Comparison of ENCODE assay signal across 8 cellular contexts in the genomic region with DNA sequence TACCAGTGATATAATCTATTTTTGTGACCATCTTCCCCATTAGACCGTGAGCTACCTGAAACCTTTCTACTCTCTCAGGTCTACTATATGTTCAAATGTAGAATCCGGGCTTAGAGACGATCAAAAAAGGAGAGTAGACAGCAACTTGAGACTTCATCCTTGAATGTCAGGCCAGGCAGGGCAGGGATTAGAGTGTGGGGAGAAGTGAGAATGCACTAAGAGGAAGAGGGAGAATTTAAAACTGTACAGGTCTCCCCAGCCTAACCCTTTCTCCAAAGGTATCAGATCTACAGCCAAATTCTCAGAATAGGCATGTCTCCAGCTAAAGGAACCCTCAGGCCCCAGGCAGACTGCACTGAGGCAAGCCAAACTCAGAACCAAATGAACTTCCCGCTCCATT. TPM values are rescaled to one million over a fixed set of nuclear protein-coding genes. Genes with fewer than 3 reads are reported as not detected.
DNase-seq lines count a peak whose midpoint lies in the region; ATAC-seq and TF ChIP-seq lines count a peak whose summit lies in the region.

No MANE protein-coding gene starts in this region.

- TF ChIP-seq RAD21 in neural cell (conservative IDR thresholded peaks at IDR 0.05): no peak

- H3K4me2 ChIP-seq in neural cell (ENCODE audit: low read length): peak overlapping the region; percentile 71

- peak overlapping the region; percentile 90 for H3K4me3 ChIP-seq in NB4 (ENCODE audit: low read depth, low read length)
- peak overlapping the region; percentile 68 to 100 (median 93) for H3K4me3 ChIP-seq in dorsolateral prefrontal cortex
- peak overlapping the region; percentile 73 for H3K4me3 ChIP-seq in neural cell (ENCODE audit: low read length)

- no peaks in the 10 kb centered on the region for H3K9me2 ChIP-seq in neural cell (ENCODE audit: insufficient read depth, low read length)

- H4K20me1 ChIP-seq in neural cell (ENCODE audit: insufficient read depth): no peaks in the 10 kb centered on the region

- H2AFZ ChIP-seq in neural cell (ENCODE audit: low read depth, low read length): no peak overlapping the region

- no peaks in the 10 kb centered on the region for H3K9me3 ChIP-seq in neural cell (ENCODE audit: low read length)

- peak overlapping the region; percentile 90 for H3K9ac ChIP-seq in neural cell (ENCODE audit: low read length)

- TF ChIP-seq POLR2A in NB4 (IDR thresholded peaks at IDR 0.05; ENCODE audit: extremely low read depth, insufficient read length): no peak

- peak overlapping the region in 56 of 59 donors; percentile 86 to 100 (median 98) for H3K27ac ChIP-seq in dorsolateral prefrontal cortex
- peak overlapping the region; percentile 84 for H3K27ac ChIP-seq in neural cell (ENCODE audit: low read length)

- ATAC-seq in HG02623 (IDR thresholded peaks at IDR 0.05; ENCODE audit: unreplicated experiment) (no peak), GM21423 (IDR thresholded peaks at IDR 0.05; ENCODE audit: unreplicated experiment) (no peak)

- TF ChIP-seq CTCF in NB4 (IDR thresholded peaks at IDR 0.05; ENCODE audit: low read depth, low read length) (no peak), dorsolateral prefrontal cortex (IDR thresholded peaks at IDR 0.05 in 54 of 56, conservative IDR thresholded peaks at IDR 0.05 in 2 of 56; ENCODE audit: low read depth in 1 of 56, partially characterized antibody in 56 of 56) (no peak), neural cell (IDR thresholded peaks at IDR 0.05; ENCODE audit: poor library complexity, severe bottlenecking) (no peak)

- intact Hi-C loops in dorsolateral prefrontal cortex (cut with DNase I): loop anchor here (5.0 kb wide), 2 partner anchors 125 to 330 kb away; a partner anchor contains a TSS

- peak; percentile 33 for DNase-seq in CD1c-positive myeloid dendritic cell (ENCODE audit: extremely low spot score)
- DNase-seq in NB4 (ENCODE audit: low read depth): no peak
- no peak for DNase-seq in dorsolateral prefrontal cortex
- no peak for DNase-seq in stimulated activated CD4-positive, alpha-beta T cell treated with anti-CD3 and anti-CD28 coated beads, Interleukin-4, amount 100 ng/mL, for 4 hours
- DNase-seq in NAMALWA (ENCODE audit: low spot score): no peak

- no peak for TF ChIP-seq EP300 in neural cell (conservative IDR thresholded peaks at IDR 0.05; ENCODE audit: poor library complexity, severe bottlenecking)

- H3K27me3 ChIP-seq in dorsolateral prefrontal cortex (no peaks in the 10 kb centered on the region), neural cell (ENCODE audit: insufficient read depth, low read depth, low read length) (no peaks in the 10 kb centered on the region)

- peaks cover 20% of the 10 kb centered on the region for H3K79me2 ChIP-seq in neural cell (replicated peaks; ENCODE audit: insufficient read depth, low read length)

- no peaks in the 10 kb centered on the region for H3F3A ChIP-seq in neural cell (ENCODE audit: insufficient read depth, low read length, poor library complexity, severe bottlenecking)

- no peaks in the 10 kb centered on the region for H3K36me3 ChIP-seq in neural cell (ENCODE audit: insufficient read depth, low read length)

TF ChIP-seq in neural cell, 6 proteins besides CTCF, POLR2A, EP300 and RAD21:
- no peak for TF ChIP-seq POLR2AphosphoS5 (IDR thresholded peaks at IDR 0.05)
- TF ChIP-seq TAF1 (IDR thresholded peaks at IDR 0.05; ENCODE audit: low read depth): no peak
- TF ChIP-seq EZH2 (IDR thresholded peaks at IDR 0.05; ENCODE audit: borderline replicate concordance, insufficient read depth, low read length, poor library complexity, severe bottlenecking): no peak
- TF ChIP-seq MXI1 (conservative IDR thresholded peaks at IDR 0.05; ENCODE audit: poor library complexity, severe bottlenecking): no peak
- TF ChIP-seq SMC3 (conservative IDR thresholded peaks at IDR 0.05; ENCODE audit: poor library complexity): no peak
- TF ChIP-seq, protein P1, sequence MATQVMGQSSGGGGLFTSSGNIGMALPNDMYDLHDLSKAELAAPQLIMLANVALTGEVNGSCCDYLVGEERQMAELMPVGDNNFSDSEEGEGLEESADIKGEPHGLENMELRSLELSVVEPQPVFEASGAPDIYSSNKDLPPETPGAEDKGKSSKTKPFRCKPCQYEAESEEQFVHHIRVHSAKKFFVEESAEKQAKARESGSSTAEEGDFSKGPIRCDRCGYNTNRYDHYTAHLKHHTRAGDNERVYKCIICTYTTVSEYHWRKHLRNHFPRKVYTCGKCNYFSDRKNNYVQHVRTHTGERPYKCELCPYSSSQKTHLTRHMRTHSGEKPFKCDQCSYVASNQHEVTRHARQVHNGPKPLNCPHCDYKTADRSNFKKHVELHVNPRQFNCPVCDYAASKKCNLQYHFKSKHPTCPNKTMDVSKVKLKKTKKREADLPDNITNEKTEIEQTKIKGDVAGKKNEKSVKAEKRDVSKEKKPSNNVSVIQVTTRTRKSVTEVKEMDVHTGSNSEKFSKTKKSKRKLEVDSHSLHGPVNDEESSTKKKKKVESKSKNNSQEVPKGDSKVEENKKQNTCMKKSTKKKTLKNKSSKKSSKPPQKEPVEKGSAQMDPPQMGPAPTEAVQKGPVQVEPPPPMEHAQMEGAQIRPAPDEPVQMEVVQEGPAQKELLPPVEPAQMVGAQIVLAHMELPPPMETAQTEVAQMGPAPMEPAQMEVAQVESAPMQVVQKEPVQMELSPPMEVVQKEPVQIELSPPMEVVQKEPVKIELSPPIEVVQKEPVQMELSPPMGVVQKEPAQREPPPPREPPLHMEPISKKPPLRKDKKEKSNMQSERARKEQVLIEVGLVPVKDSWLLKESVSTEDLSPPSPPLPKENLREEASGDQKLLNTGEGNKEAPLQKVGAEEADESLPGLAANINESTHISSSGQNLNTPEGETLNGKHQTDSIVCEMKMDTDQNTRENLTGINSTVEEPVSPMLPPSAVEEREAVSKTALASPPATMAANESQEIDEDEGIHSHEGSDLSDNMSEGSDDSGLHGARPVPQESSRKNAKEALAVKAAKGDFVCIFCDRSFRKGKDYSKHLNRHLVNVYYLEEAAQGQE (IDR thresholded peaks at IDR 0.05; ENCODE audit: borderline replicate concordance): no peak
TF ChIP-seq in neural cell: peak in this region for 0.

RNA-seq across cellular contexts. Expression of a gene that starts 0.9 kb away (rescaled TPM):
- 100 to 1,000 TPM in 2 of 120 experiments, 10 to 100 TPM in 118; 54.1 to 105 (median 74.6) TPM for total RNA-seq in dorsolateral prefrontal cortex
- polyA plus RNA-seq in neural cell: 100 and 108 TPM in 2 replicates
- 49.3 and 57.2 TPM in 2 replicates for polyA minus RNA-seq in neural cell

RNA-seq across cellular contexts. Expression of a gene that starts 3.6 kb away (rescaled TPM):
- 1 to 10 TPM in 1 of 120 experiments, under 1 TPM in 8, not detected in 111; 0.49 to 1.0 (median 0.64) TPM for total RNA-seq in dorsolateral prefrontal cortex
- 0.52 and 0.76 TPM in 2 replicates for polyA plus RNA-seq in neural cell
- not detected in 2 replicates for polyA minus RNA-seq in neural cell

RNA-seq across cellular contexts. Expression of a gene that starts 10.3 kb away (rescaled TPM):
- total RNA-seq in dorsolateral prefrontal cortex: 10 to 100 TPM; 28.2 to 59.0 (median 40.8) TPM
- polyA plus RNA-seq in neural cell: 52.8 and 64.6 TPM in 2 replicates
- 22.4 and 25.1 TPM in 2 replicates for polyA minus RNA-seq in neural cell

RNA-seq across cellular contexts. Expression of a gene that starts 21.5 kb away (rescaled TPM):
- 10 to 100 TPM in 113 of 120 experiments, 1 to 10 TPM in 7; 7.7 to 39.9 (median 17.7) TPM for total RNA-seq in dorsolateral prefrontal cortex
- polyA plus RNA-seq in neural cell: 20.8 and 21.3 TPM in 2 replicates
- polyA minus RNA-seq in neural cell: 8.0 and 10.1 TPM in 2 replicates

RNA-seq across cellular contexts. Expression of a gene that starts 21.8 kb away (rescaled TPM):
- total RNA-seq in dorsolateral prefrontal cortex: 100 to 1,000 TPM; 140 to 428 (median 218) TPM
- polyA plus RNA-seq in neural cell: 116 and 157 TPM in 2 replicates
- 247 and 307 TPM in 2 replicates for polyA minus RNA-seq in neural cell
